ENCODE assay signal across 10 cellular contexts in the genomic region with DNA sequence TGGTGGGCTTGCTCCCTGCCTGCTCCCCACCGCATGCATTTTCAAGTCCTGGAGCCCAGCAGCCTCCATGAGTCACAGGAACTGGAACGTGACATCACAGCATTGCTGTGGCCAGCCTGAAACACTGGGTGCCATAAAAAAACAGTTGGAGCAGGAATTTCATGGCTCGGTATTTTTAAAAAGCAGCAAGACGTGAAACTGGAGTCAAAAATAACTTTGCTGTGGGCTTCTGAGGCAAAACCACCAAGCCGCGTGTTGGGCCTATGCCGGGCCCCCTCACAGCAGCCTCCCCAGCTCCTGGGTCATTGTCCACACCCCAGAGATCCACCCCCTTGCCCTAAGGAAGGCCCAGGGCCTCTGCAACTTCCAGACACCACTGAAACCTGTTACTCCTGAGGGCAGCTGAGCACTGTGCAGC. TPM values are rescaled to one million over a fixed set of nuclear protein-coding genes. Genes with fewer than 3 reads are reported as not detected.
DNase-seq lines count a peak whose midpoint lies in the region; ATAC-seq and TF ChIP-seq lines count a peak whose summit lies in the region.
"Had no signal": no experiment of that assay in that cellular context is flagged by ENCODE, and none has a peak within 500 bp of the region (broad histone marks: within the 10 kb centered on the region; RNA-seq: fewer than 3 reads in every experiment).

No MANE protein-coding gene starts in this region.

- POLR2A ChIA-PET in CD4-positive, alpha-beta T cell (lab: Charles Lee) = no interaction called here

- peak overlapping the region in 3 of 4 donors; percentile 33 to 58 (median 47) for H3K27ac ChIP-seq in gastroesophageal sphincter
- H3K27ac ChIP-seq in CD4-positive, alpha-beta T cell (ENCODE audit: low read depth, low read length) = no peak overlapping the region

- DNase-seq in Daoy (ENCODE audit: low read depth) (peak; percentile 83), retinal pigment epithelial cell (ENCODE audit: low read depth) (peak; percentile 55), medulla oblongata (ENCODE audit: extremely low spot score) (no peak)
- DNase-seq in CD4-positive, alpha-beta T cell = no peak

- H3K27me3 ChIP-seq in gastroesophageal sphincter = no peaks in the 10 kb centered on the region
- no peaks in the 10 kb centered on the region for H3K27me3 ChIP-seq in CD4-positive, alpha-beta T cell (ENCODE audit: control insufficient read depth, insufficient read depth, low read length)

- H3K9me3 Mint-ChIP-seq in CD4-positive, alpha-beta T cell = no peaks in the 10 kb centered on the region

- no peak for TF ChIP-seq CTCF in gastroesophageal sphincter (IDR thresholded peaks at IDR 0.05)
- TF ChIP-seq CTCF in retinal pigment epithelial cell (conservative IDR thresholded peaks at IDR 0.05; ENCODE audit: low read depth, low read length) = no peak
- TF ChIP-seq CTCF in CD4-positive, alpha-beta T cell (IDR thresholded peaks at IDR 0.05) = no peak

- TF ChIP-seq EP300 in gastroesophageal sphincter (IDR thresholded peaks at IDR 0.05) = no peak

- peaks cover 11% of the 10 kb centered on the region for H3K4me1 Mint-ChIP-seq in CD4-positive, alpha-beta T cell (ENCODE audit: low read depth)

- peak; percentile 76 for ATAC-seq in SK-N-SH treated with all-trans-retinoic acid at 6 μM for 48 hours
- ATAC-seq in gastroesophageal sphincter = peak; percentile 55
- no peak for ATAC-seq in GM21576 (IDR thresholded peaks at IDR 0.05; ENCODE audit: unreplicated experiment)
- no peak for ATAC-seq in GM19455 (IDR thresholded peaks at IDR 0.05; ENCODE audit: unreplicated experiment)
- ATAC-seq in CD4-positive, alpha-beta T cell (ENCODE audit: poor library complexity) = no peak
- ATAC-seq: Panc1 had no signal

- WGBS in gastroesophageal sphincter (ENCODE audit: low coverage in 1 of 2), 2 donors = 17 to 100% methylated on average over 1 to 6 of the region's 7 CpGs

- H3K9me3 ChIP-seq in gastroesophageal sphincter = no peaks in the 10 kb centered on the region
- no peaks in the 10 kb centered on the region for H3K9me3 ChIP-seq in CD4-positive, alpha-beta T cell (ENCODE audit: control insufficient read depth, low read length)

- intact Hi-C loops in CD4-positive, alpha-beta T cell (cut with DNase I, micrococcal nuclease) = no loop called here

- peaks cover 0 to 50% (median 9%) of the 10 kb centered on the region in 3 donors for H3K4me1 ChIP-seq in gastroesophageal sphincter

- H3K27me3 Mint-ChIP-seq in CD4-positive, alpha-beta T cell = no peaks in the 10 kb centered on the region
- H3K27me3 Mint-ChIP-seq: activated naive CD8-positive, alpha-beta T cell had no signal

- no peak overlapping the region for H3K4me3 Mint-ChIP-seq in CD4-positive, alpha-beta T cell
- H3K4me3 Mint-ChIP-seq: activated naive CD8-positive, alpha-beta T cell had no signal

- no peak for TF ChIP-seq POLR2A in gastroesophageal sphincter (IDR thresholded peaks at IDR 0.05)

- H3K27ac Mint-ChIP-seq in CD4-positive, alpha-beta T cell = no peak overlapping the region
- H3K27ac Mint-ChIP-seq: activated naive CD8-positive, alpha-beta T cell had no signal

- no peaks in the 10 kb centered on the region for H3K36me3 Mint-ChIP-seq in CD4-positive, alpha-beta T cell (ENCODE audit: low read depth)
- H3K36me3 Mint-ChIP-seq: activated naive CD8-positive, alpha-beta T cell had no signal

- H3K36me3 ChIP-seq in gastroesophageal sphincter = no peaks in the 10 kb centered on the region

- CTCF ChIA-PET in CD4-positive, alpha-beta T cell (lab: Charles Lee) = no interaction called here

- H3K4me3 ChIP-seq in gastroesophageal sphincter = no peak overlapping the region
- no peak overlapping the region for H3K4me3 ChIP-seq in retinal pigment epithelial cell (ENCODE audit: low read length)

TF ChIP-seq in SK-N-SH treated with all-trans-retinoic acid at 6 μM for 48 hours, 23 proteins besides CTCF, POLR2A, EP300 and RAD21:
- TF ChIP-seq, protein P1, sequence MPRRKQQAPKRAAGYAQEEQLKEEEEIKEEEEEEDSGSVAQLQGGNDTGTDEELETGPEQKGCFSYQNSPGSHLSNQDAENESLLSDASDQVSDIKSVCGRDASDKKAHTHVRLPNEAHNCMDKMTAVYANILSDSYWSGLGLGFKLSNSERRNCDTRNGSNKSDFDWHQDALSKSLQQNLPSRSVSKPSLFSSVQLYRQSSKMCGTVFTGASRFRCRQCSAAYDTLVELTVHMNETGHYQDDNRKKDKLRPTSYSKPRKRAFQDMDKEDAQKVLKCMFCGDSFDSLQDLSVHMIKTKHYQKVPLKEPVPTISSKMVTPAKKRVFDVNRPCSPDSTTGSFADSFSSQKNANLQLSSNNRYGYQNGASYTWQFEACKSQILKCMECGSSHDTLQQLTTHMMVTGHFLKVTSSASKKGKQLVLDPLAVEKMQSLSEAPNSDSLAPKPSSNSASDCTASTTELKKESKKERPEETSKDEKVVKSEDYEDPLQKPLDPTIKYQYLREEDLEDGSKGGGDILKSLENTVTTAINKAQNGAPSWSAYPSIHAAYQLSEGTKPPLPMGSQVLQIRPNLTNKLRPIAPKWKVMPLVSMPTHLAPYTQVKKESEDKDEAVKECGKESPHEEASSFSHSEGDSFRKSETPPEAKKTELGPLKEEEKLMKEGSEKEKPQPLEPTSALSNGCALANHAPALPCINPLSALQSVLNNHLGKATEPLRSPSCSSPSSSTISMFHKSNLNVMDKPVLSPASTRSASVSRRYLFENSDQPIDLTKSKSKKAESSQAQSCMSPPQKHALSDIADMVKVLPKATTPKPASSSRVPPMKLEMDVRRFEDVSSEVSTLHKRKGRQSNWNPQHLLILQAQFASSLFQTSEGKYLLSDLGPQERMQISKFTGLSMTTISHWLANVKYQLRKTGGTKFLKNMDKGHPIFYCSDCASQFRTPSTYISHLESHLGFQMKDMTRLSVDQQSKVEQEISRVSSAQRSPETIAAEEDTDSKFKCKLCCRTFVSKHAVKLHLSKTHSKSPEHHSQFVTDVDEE (CRISPR knock-in tag; IDR thresholded peaks at IDR 0.05) = no peak
- TF ChIP-seq SNAI2 (CRISPR knock-in tag; IDR thresholded peaks at IDR 0.05) (no peak), ZFP30 (CRISPR knock-in tag; IDR thresholded peaks at IDR 0.05) (no peak), TCF4 (CRISPR knock-in tag; IDR thresholded peaks at IDR 0.05; ENCODE audit: borderline replicate concordance) (no peak), ZFP3 (CRISPR knock-in tag; IDR thresholded peaks at IDR 0.05) (no peak), ZNF8 (CRISPR knock-in tag; IDR thresholded peaks at IDR 0.05) (no peak), ZNF565 (CRISPR knock-in tag; conservative IDR thresholded peaks at IDR 0.05; ENCODE audit: low read depth) (no peak), RARB (CRISPR knock-in tag; IDR thresholded peaks at IDR 0.05) (no peak), ESRRG (CRISPR knock-in tag; IDR thresholded peaks at IDR 0.05) (no peak), BACH2 (CRISPR knock-in tag; IDR thresholded peaks at IDR 0.05; ENCODE audit: borderline replicate concordance) (no peak), GLIS3 (CRISPR knock-in tag; IDR thresholded peaks at IDR 0.05) (no peak), CSDC2 (CRISPR knock-in tag; IDR thresholded peaks at IDR 0.05) (no peak), ZC3H10 (CRISPR knock-in tag; IDR thresholded peaks at IDR 0.05) (no peak)
- TF ChIP-seq, protein P2, sequence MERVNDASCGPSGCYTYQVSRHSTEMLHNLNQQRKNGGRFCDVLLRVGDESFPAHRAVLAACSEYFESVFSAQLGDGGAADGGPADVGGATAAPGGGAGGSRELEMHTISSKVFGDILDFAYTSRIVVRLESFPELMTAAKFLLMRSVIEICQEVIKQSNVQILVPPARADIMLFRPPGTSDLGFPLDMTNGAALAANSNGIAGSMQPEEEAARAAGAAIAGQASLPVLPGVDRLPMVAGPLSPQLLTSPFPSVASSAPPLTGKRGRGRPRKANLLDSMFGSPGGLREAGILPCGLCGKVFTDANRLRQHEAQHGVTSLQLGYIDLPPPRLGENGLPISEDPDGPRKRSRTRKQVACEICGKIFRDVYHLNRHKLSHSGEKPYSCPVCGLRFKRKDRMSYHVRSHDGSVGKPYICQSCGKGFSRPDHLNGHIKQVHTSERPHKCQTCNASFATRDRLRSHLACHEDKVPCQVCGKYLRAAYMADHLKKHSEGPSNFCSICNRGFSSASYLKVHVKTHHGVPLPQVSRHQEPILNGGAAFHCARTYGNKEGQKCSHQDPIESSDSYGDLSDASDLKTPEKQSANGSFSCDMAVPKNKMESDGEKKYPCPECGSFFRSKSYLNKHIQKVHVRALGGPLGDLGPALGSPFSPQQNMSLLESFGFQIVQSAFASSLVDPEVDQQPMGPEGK (CRISPR knock-in tag; IDR thresholded peaks at IDR 0.05; ENCODE audit: borderline replicate concordance) = no peak
- TF ChIP-seq, protein P3, sequence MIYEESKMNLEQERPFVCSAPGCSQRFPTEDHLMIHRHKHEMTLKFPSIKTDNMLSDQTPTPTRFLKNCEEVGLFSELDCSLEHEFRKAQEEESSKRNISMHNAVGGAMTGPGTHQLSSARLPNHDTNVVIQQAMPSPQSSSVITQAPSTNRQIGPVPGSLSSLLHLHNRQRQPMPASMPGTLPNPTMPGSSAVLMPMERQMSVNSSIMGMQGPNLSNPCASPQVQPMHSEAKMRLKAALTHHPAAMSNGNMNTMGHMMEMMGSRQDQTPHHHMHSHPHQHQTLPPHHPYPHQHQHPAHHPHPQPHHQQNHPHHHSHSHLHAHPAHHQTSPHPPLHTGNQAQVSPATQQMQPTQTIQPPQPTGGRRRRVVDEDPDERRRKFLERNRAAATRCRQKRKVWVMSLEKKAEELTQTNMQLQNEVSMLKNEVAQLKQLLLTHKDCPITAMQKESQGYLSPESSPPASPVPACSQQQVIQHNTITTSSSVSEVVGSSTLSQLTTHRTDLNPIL (CRISPR knock-in tag; IDR thresholded peaks at IDR 0.05; ENCODE audit: low read depth) = no peak

RNA-seq across cellular contexts. Expression of a gene that starts 33.8 kb away (rescaled TPM):
- 14.2 TPM in 2 replicates for total RNA-seq in Daoy (2014; rRNA removed; shearing (Covaris generic))
- 10 to 100 TPM; 10.2 to 18.1 (median 14.7) TPM for total RNA-seq in gastroesophageal sphincter
- 1 to 10 TPM; 4.8 to 5.2 TPM for total RNA-seq in CD4-positive, alpha-beta T cell

Comparison
In these comparisons a context has a peak if more than half of its experiments do, and no peak if none do; other contexts are left out.
1. DNase-seq: peak in Daoy (single experiment) and retinal pigment epithelial cell (single experiment); none in medulla oblongata (single experiment) and CD4-positive, alpha-beta T cell (0 of 10).
2. ATAC-seq: peak in SK-N-SH treated with all-trans-retinoic acid at 6 μM for 48 hours (single experiment) and gastroesophageal sphincter (single experiment); none in GM21576 (single experiment), GM19455 (single experiment) and CD4-positive, alpha-beta T cell (single experiment).